Comparison of ENCODE assay signal across 15 cellular contexts in genomic region chr14:82412545-82412944, GRCh38.
"Had no signal": no experiment of that assay in that cellular context is flagged by ENCODE, and none has a peak within 500 bp of the region (broad histone marks: within the 10 kb centered on the region; RNA-seq: fewer than 3 reads in every experiment).

No MANE protein-coding gene starts in this region.

- H3K4me3 ChIP-seq: gastroesophageal sphincter, heart right ventricle, right atrium auricular region, tibial nerve, uterus had no signal

- H3K27me3 ChIP-seq: gastroesophageal sphincter, heart right ventricle, right atrium auricular region, tibial nerve, uterus had no signal

- H3K36me3 ChIP-seq: gastroesophageal sphincter, heart right ventricle, right atrium auricular region, tibial nerve, uterus had no signal

- H3K4me1 ChIP-seq: gastroesophageal sphincter, heart right ventricle, right atrium auricular region, tibial nerve, uterus had no signal

- H3K27ac ChIP-seq: gastroesophageal sphincter, heart right ventricle, right atrium auricular region, tibial nerve, uterus had no signal

- H3K9me3 ChIP-seq: uterus had no signal

- ATAC-seq: gastroesophageal sphincter, heart right ventricle had no signal

- DNase-seq: activated CD4-positive, alpha-beta T cell treated with anti-CD3 and anti-CD28 coated beads, Interleukin-2, amount 10 ng/mL, durations not matched to agents 7 days and 5 days; activated CD4-positive, CD25-positive, alpha-beta regulatory T cell; activated CD8-positive, alpha-beta memory T cell treated with anti-CD3 and anti-CD28 coated beads for 24 hours; activated gamma-delta T cell treated with Interleukin-2 at 50 U/mL for 16 hours; amniotic stem cell; erythroblast; heart right ventricle; nucleus accumbens; stimulated activated CD4-positive, alpha-beta T cell treated with anti-CD3 and anti-CD28 coated beads, Interleukin-4, amount 100 ng/mL, for 24 hours; stimulated activated naive CD4-positive, alpha-beta T cell treated with Interleukin-2 at 50 U/mL for 16 hours; substantia nigra; uterus had no signal
